ENCODE assay signal across 2 cellular contexts in genomic region chr14:97021571-97022171, GRCh38.
TF ChIP-seq lines count a peak whose summit lies in the region.

No MANE protein-coding gene starts in this region.

TF ChIP-seq in HCT116, 20 proteins besides CTCF, POLR2A, EP300 and RAD21:
- TF ChIP-seq EZH2phosphoT487 (IDR thresholded peaks at IDR 0.05; ENCODE audit: borderline replicate concordance) (no peak), SP1 (IDR thresholded peaks at IDR 0.05; ENCODE audit: low read depth) (no peak), MAX (IDR thresholded peaks at IDR 0.05) (peak; percentile 57; the same call in 1 of the 2 replicates), YY1 (IDR thresholded peaks at IDR 0.05; ENCODE audit: extremely low read depth, insufficient replicate concordance, low read depth, low read length) (peak; percentile 64)

TF ChIP-seq in H1, 55 proteins besides CTCF, POLR2A, EP300 and RAD21:
- TF ChIP-seq CBX5 (IDR thresholded peaks at IDR 0.05; ENCODE audit: low read depth, low read length) (no peak), SRF (IDR thresholded peaks at IDR 0.05; ENCODE audit: low read depth, low read length) (no peak), MAFK (IDR thresholded peaks at IDR 0.05; ENCODE audit: low read depth, low read length) (no peak), USF2 (IDR thresholded peaks at IDR 0.05; ENCODE audit: low read length) (peak; percentile 89), POLR2AphosphoS5 (IDR thresholded peaks at IDR 0.05; ENCODE audit: low read depth, low read length) (no peak), CEBPB (IDR thresholded peaks at IDR 0.05; ENCODE audit: low read depth, low read length) (no peak), RBBP5 (IDR thresholded peaks at IDR 0.05; ENCODE audit: borderline replicate concordance, low read depth, low read length) (no peak), SP2 (IDR thresholded peaks at IDR 0.05; ENCODE audit: low read length) (no peak), ZNF274 (IDR thresholded peaks at IDR 0.05; ENCODE audit: borderline replicate concordance, extremely low read depth, low read length) (no peak), RFX5 (IDR thresholded peaks at IDR 0.05; ENCODE audit: borderline replicate concordance, low read depth, low read length) (no peak), RXRA (IDR thresholded peaks at IDR 0.05; ENCODE audit: insufficient read depth, low read depth, low read length) (no peak), CHD7 (IDR thresholded peaks at IDR 0.05; ENCODE audit: insufficient replicate concordance, low read length) (no peak), CREB1 (IDR thresholded peaks at IDR 0.05) (no peak), YY1 (IDR thresholded peaks at IDR 0.05; ENCODE audit: low read depth, low read length) (peak; percentile 67; the same call in 1 of the 2 replicates), GABPA (IDR thresholded peaks at IDR 0.05; ENCODE audit: borderline replicate concordance, insufficient read depth, low read length) (no peak), GTF2F1 (IDR thresholded peaks at IDR 0.05; ENCODE audit: borderline replicate concordance, low read depth, low read length) (no peak), EGR1 (IDR thresholded peaks at IDR 0.05; ENCODE audit: borderline replicate concordance, low read depth, low read length) (no peak), SIX5 (IDR thresholded peaks at IDR 0.05; ENCODE audit: low read depth, low read length) (peak; percentile 79), ATF3 (IDR thresholded peaks at IDR 0.05; ENCODE audit: insufficient read depth, low read depth, low read length) (peak; percentile 68), SUZ12 (IDR thresholded peaks at IDR 0.05; ENCODE audit: low read length) (no peak), BRCA1 (IDR thresholded peaks at IDR 0.05; ENCODE audit: low read depth, low read length) (no peak), KDM1A (IDR thresholded peaks at IDR 0.05; ENCODE audit: borderline replicate concordance, low read length) (no peak), ASH2L (IDR thresholded peaks at IDR 0.05; ENCODE audit: low read length) (no peak), MAX (IDR thresholded peaks at IDR 0.05) (peak; percentile 81), CHD1 (IDR thresholded peaks at IDR 0.05; ENCODE audit: low read depth, low read length) (no peak), SP4 (IDR thresholded peaks at IDR 0.05; ENCODE audit: low read length) (no peak), PHF8 (conservative IDR thresholded peaks at IDR 0.05; ENCODE audit: low read depth, low read length) (no peak), SIN3A (conservative IDR thresholded peaks at IDR 0.05 in 1 of 2, IDR thresholded peaks at IDR 0.05 in 1 of 2; ENCODE audit: low read depth in 1 of 2, low read length in 2 of 2) (no peak), NANOG (IDR thresholded peaks at IDR 0.05; ENCODE audit: insufficient read depth, low read depth, low read length, poor library complexity, severe bottlenecking) (no peak), HDAC6 (IDR thresholded peaks at IDR 0.05; ENCODE audit: low read depth, low read length) (no peak), TAF1 (IDR thresholded peaks at IDR 0.05; ENCODE audit: low read depth, low read length) (no peak)
